6 cellular contexts compared by ENCODE assay signal in genomic region chr11:30554587-30554986, GRCh38. TPM values are rescaled to one million over a fixed set of nuclear protein-coding genes. Genes with fewer than 3 reads are reported as not detected.
"Had no signal": no experiment of that assay in that cellular context is flagged by ENCODE, and none has a peak within 500 bp of the region (broad histone marks: within the 10 kb centered on the region; RNA-seq: fewer than 3 reads in every experiment).

No MANE protein-coding gene starts in this region.

RNA-seq across cellular contexts. Expression of gene MPPED2, which starts 31.6 kb away (rescaled TPM):
- total RNA-seq: activated CD4-positive, alpha-beta memory T cell treated with anti-CD3 and anti-CD28 coated beads, Interleukin-2, amount 10 ng/mL, durations not matched to agents 7 days and 5 days; activated naive CD8-positive, alpha-beta T cell treated with anti-CD3 and anti-CD28 coated beads, Interleukin-2, amount 10 ng/mL, durations not matched to agents 7 days and 5 days; bronchial epithelial cell; fibroblast of villous mesenchyme; glomerular endothelial cell; T-helper 2 cell treated with Interferon-gamma antibody and Interleukin-4, amounts not matched to agents 100 ng/mL and 5 ng/mL, for 36 hours had no signal
